18 cellular contexts compared by ENCODE assay signal in the genomic region with DNA sequence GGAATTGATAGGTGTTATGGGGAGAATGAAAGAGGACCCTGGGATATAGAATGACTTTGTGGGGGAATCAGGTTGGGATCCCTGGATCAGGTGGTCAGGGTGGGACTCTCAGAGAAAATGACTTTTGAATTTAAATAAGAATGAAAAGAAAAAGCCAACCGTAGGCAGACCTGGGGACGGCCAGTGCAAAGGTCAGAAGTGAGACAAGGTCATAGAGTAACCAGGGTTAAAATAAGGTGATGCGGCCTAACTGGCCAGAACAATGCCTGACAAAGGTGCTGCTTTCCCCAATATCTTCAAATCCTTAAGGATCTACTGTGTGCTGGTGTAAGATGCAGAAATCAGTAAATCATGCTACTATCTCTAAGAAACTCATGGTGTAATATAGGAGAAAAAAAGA.
DNase-seq lines count a peak whose midpoint lies in the region; ATAC-seq and TF ChIP-seq lines count a peak whose summit lies in the region.
"Had no signal": no experiment of that assay in that cellular context is flagged by ENCODE, and none has a peak within 500 bp of the region (broad histone marks: within the 10 kb centered on the region; RNA-seq: fewer than 3 reads in every experiment).

No MANE protein-coding gene starts in this region.

- no peak overlapping the region for H3K4me3 Mint-ChIP-seq in activated T-cell treated with anti-CD3 and anti-CD28 coated beads, Interleukin-2, amount 50 U/mL, for 72 hours
- H3K4me3 Mint-ChIP-seq in stimulated activated memory B cell treated with anti-CD40 and anti-IgM and Interleukin-4, amounts not matched to agents 10 μg/mL and 1 μg/mL and 100 μg/mL, for 72 hours: no peak overlapping the region
- H3K4me3 Mint-ChIP-seq: CD8-positive, alpha-beta T cell; HFFc6 had no signal

- TF ChIP-seq POLR2A in Peyer's patch (IDR thresholded peaks at IDR 0.05): no peak

- peaks cover 0 to 8% (median 3%) of the 10 kb centered on the region in 4 donors for H3K4me1 ChIP-seq in liver (ENCODE audit: control insufficient read depth in 4 of 4, insufficient read depth in 4 of 4, low read length in 3 of 4)
- peaks cover 0 to 32% (median 14%) of the 10 kb centered on the region in 4 donors for H3K4me1 ChIP-seq in Peyer's patch
- no peaks in the 10 kb centered on the region for H3K4me1 ChIP-seq in BE2C
- H3K4me1 ChIP-seq: Caco-2, HAP-1 had no signal

- no peaks in the 10 kb centered on the region for H3K27me3 ChIP-seq in liver (ENCODE audit: control insufficient read depth in 4 of 4, insufficient read depth in 4 of 4, low read length in 3 of 4)
- no peaks in the 10 kb centered on the region for H3K27me3 ChIP-seq in Peyer's patch
- no peaks in the 10 kb centered on the region for H3K27me3 ChIP-seq in BE2C
- H3K27me3 ChIP-seq: BLaER1 had no signal

- TF ChIP-seq CTCF in liver (IDR thresholded peaks at IDR 0.05; ENCODE audit: low read depth, low read length, missing input control): no peak
- TF ChIP-seq CTCF in Peyer's patch (IDR thresholded peaks at IDR 0.05): no peak
- TF ChIP-seq CTCF in BE2C (IDR thresholded peaks at IDR 0.05; ENCODE audit: low read depth, low read length): no peak

- H3K9ac ChIP-seq in liver (ENCODE audit: low read depth in 1 of 2, low read length in 2 of 2): no peak overlapping the region
- H3K9ac ChIP-seq: BLaER1 had no signal

- no peaks in the 10 kb centered on the region for H3K36me3 ChIP-seq in liver (ENCODE audit: control insufficient read depth in 4 of 4, insufficient read depth in 3 of 4, low read depth in 1 of 4, low read length in 3 of 4)
- no peaks in the 10 kb centered on the region for H3K36me3 ChIP-seq in Peyer's patch
- H3K36me3 ChIP-seq in BE2C: no peaks in the 10 kb centered on the region
- H3K36me3 ChIP-seq: BLaER1, HAP-1 had no signal

- H3K4me3 ChIP-seq in liver (ENCODE audit: low read depth in 1 of 3, low read length in 3 of 3) (no peak overlapping the region), Peyer's patch (no peak overlapping the region), BE2C (ENCODE audit: low read depth, low read length) (no peak overlapping the region)
- H3K4me3 ChIP-seq: BLaER1, HAP-1 had no signal

- ATAC-seq in activated T-cell treated with anti-CD3 and anti-CD28 coated beads, Interleukin-2, amount 50 U/mL, for 72 hours (replicated peaks in 1 of 2): no peak
- peak; percentile 66 for ATAC-seq in left lobe of liver
- ATAC-seq in stimulated activated memory B cell treated with anti-CD40 and anti-IgM and Interleukin-4, amounts not matched to agents 10 μg/mL and 1 μg/mL and 100 μg/mL, for 72 hours: no peak
- ATAC-seq: CD8-positive, alpha-beta T cell had no signal

- peaks cover 5 to 11% of the 10 kb centered on the region in 2 donors for H3K36me3 Mint-ChIP-seq in activated T-cell treated with anti-CD3 and anti-CD28 coated beads, Interleukin-2, amount 50 U/mL, for 72 hours (ENCODE audit: insufficient read depth in 2 of 2)
- H3K36me3 Mint-ChIP-seq in stimulated activated memory B cell treated with anti-CD40 and anti-IgM and Interleukin-4, amounts not matched to agents 10 μg/mL and 1 μg/mL and 100 μg/mL, for 72 hours: peaks cover 5% of the 10 kb centered on the region
- H3K36me3 Mint-ChIP-seq: CD8-positive, alpha-beta T cell had no signal

- H3K9me3 ChIP-seq in liver (ENCODE audit: control insufficient read depth in 4 of 4, low read length in 3 of 4) (no peaks in the 10 kb centered on the region), Peyer's patch (no peaks in the 10 kb centered on the region), BE2C (no peaks in the 10 kb centered on the region)
- H3K9me3 ChIP-seq: BLaER1, Caco-2, HAP-1 had no signal

- peak overlapping the region; percentile 40 for H3K27ac Mint-ChIP-seq in activated T-cell treated with anti-CD3 and anti-CD28 coated beads, Interleukin-2, amount 50 U/mL, for 72 hours
- H3K27ac Mint-ChIP-seq in stimulated activated memory B cell treated with anti-CD40 and anti-IgM and Interleukin-4, amounts not matched to agents 10 μg/mL and 1 μg/mL and 100 μg/mL, for 72 hours: peak overlapping the region; percentile 91
- H3K27ac Mint-ChIP-seq: CD4-positive, CD25-positive, alpha-beta regulatory T cell; CD8-positive, alpha-beta T cell; HFFc6 had no signal

- H3K27me3 Mint-ChIP-seq in activated T-cell treated with anti-CD3 and anti-CD28 coated beads, Interleukin-2, amount 50 U/mL, for 72 hours (ENCODE audit: low read depth): no peaks in the 10 kb centered on the region
- no peaks in the 10 kb centered on the region for H3K27me3 Mint-ChIP-seq in stimulated activated memory B cell treated with anti-CD40 and anti-IgM and Interleukin-4, amounts not matched to agents 10 μg/mL and 1 μg/mL and 100 μg/mL, for 72 hours
- H3K27me3 Mint-ChIP-seq: CD4-positive, CD25-positive, alpha-beta regulatory T cell had no signal

- no peak overlapping the region for H3K27ac ChIP-seq in liver (ENCODE audit: low read depth in 1 of 2, low read length in 2 of 2)
- H3K27ac ChIP-seq in Peyer's patch: no peak overlapping the region
- H3K27ac ChIP-seq: BLaER1, C4-2B had no signal

- DNase-seq in activated T-cell treated with anti-CD3 and anti-CD28 coated beads, Interleukin-2, amount 50 U/mL, for 72 hours: no peak
- DNase-seq in activated T-cell treated with anti-CD3 and anti-CD28 coated beads, Interleukin-2, amount 50 U/mL, for 48 hours: no peak
- DNase-seq in left lobe of liver (ENCODE audit: low spot score): no peak
- DNase-seq in Peyer's patch: no peak
- DNase-seq in midbrain (lab: John Stamatoyannopoulos, UW): no peak
- DNase-seq in BE2C: no peak
- DNase-seq: Caco-2; CD4-positive, CD25-positive, alpha-beta regulatory T cell; DMS153; DND-41; GOT3; HFFc6 had no signal

- peak in 1 of 2 donors; percentile 26 for TF ChIP-seq RAD21 in liver (IDR thresholded peaks at IDR 0.05)

- H3K4me1 Mint-ChIP-seq in activated T-cell treated with anti-CD3 and anti-CD28 coated beads, Interleukin-2, amount 50 U/mL, for 72 hours (ENCODE audit: low read depth): peaks cover 42% of the 10 kb centered on the region
- H3K4me1 Mint-ChIP-seq in stimulated activated memory B cell treated with anti-CD40 and anti-IgM and Interleukin-4, amounts not matched to agents 10 μg/mL and 1 μg/mL and 100 μg/mL, for 72 hours: peaks cover 28% of the 10 kb centered on the region

- H3K9me3 Mint-ChIP-seq in activated T-cell treated with anti-CD3 and anti-CD28 coated beads, Interleukin-2, amount 50 U/mL, for 72 hours: peaks cover 5 to 10% of the 10 kb centered on the region in 2 donors
- H3K9me3 Mint-ChIP-seq in stimulated activated memory B cell treated with anti-CD40 and anti-IgM and Interleukin-4, amounts not matched to agents 10 μg/mL and 1 μg/mL and 100 μg/mL, for 72 hours: no peaks in the 10 kb centered on the region
- H3K9me3 Mint-ChIP-seq: CD8-positive, alpha-beta T cell had no signal

- WGBS in liver: 37% methylated on average over 3 of the region's 3 CpGs

TF ChIP-seq in liver, 16 proteins besides CTCF, POLR2A, EP300 and RAD21:
- peak; percentile 66 to 85 for TF ChIP-seq HNF4A (conservative IDR thresholded peaks at IDR 0.05)
- TF ChIP-seq NR2F2 (IDR thresholded peaks at IDR 0.05): peak; percentile 59
- TF ChIP-seq RXRA (IDR thresholded peaks at IDR 0.05): peak; percentile 88 to 94
- no peak for TF ChIP-seq GABPA (IDR thresholded peaks at IDR 0.05 in 1 of 2, conservative IDR thresholded peaks at IDR 0.05 in 1 of 2)
